In genomic region chr15:70535071-70535954, GRCh38 we compare ENCODE assay signal across 11 cellular contexts.
DNase-seq lines count a peak whose midpoint lies in the region; ATAC-seq and TF ChIP-seq lines count a peak whose summit lies in the region.
"Had no signal": no experiment of that assay in that cellular context is flagged by ENCODE, and none has a peak within 500 bp of the region (broad histone marks: within the 10 kb centered on the region; RNA-seq: fewer than 3 reads in every experiment).

No MANE protein-coding gene starts in this region.

- no peak overlapping the region for H2AFZ ChIP-seq in neural cell (ENCODE audit: low read depth, low read length)

- no peak overlapping the region for H3K9ac ChIP-seq in neural cell (ENCODE audit: low read length)

- no peaks in the 10 kb centered on the region for H3K36me3 Mint-ChIP-seq in activated T-helper 2 cell treated with anti-CD3 and anti-CD28 coated beads, Interferon-gamma antibody, Interleukin-2, Interleukin-4, amounts not matched to agents 10 μg/mL and 5 μg/mL and 100 μg/mL, durations not matched to agents 14 hours and 24 hours and 36 hours (ENCODE audit: low read depth)

- TF ChIP-seq CTCF in neural cell (IDR thresholded peaks at IDR 0.05; ENCODE audit: poor library complexity, severe bottlenecking) = no peak

- H3F3A ChIP-seq in neural cell (ENCODE audit: insufficient read depth, low read length, poor library complexity, severe bottlenecking) = no peaks in the 10 kb centered on the region

- H3K27ac Mint-ChIP-seq in activated T-helper 2 cell treated with anti-CD3 and anti-CD28 coated beads, Interferon-gamma antibody, Interleukin-2, Interleukin-4, amounts not matched to agents 10 μg/mL and 5 μg/mL and 100 μg/mL, durations not matched to agents 14 hours and 24 hours and 36 hours = peak overlapping the region; percentile 73

- no peaks in the 10 kb centered on the region for H3K9me2 ChIP-seq in neural cell (ENCODE audit: insufficient read depth, low read length)

- H3K9me3 Mint-ChIP-seq in activated T-helper 2 cell treated with anti-CD3 and anti-CD28 coated beads, Interferon-gamma antibody, Interleukin-2, Interleukin-4, amounts not matched to agents 10 μg/mL and 5 μg/mL and 100 μg/mL, durations not matched to agents 14 hours and 24 hours and 36 hours = no peaks in the 10 kb centered on the region

- H3K4me3 Mint-ChIP-seq in activated T-helper 2 cell treated with anti-CD3 and anti-CD28 coated beads, Interferon-gamma antibody, Interleukin-2, Interleukin-4, amounts not matched to agents 10 μg/mL and 5 μg/mL and 100 μg/mL, durations not matched to agents 14 hours and 24 hours and 36 hours (ENCODE audit: low read depth) = peak overlapping the region; percentile 72

- H3K4me3 ChIP-seq in neural cell (ENCODE audit: low read length) = no peak overlapping the region
- H3K4me3 ChIP-seq: dorsolateral prefrontal cortex had no signal

- no peak overlapping the region for H3K4me2 ChIP-seq in neural cell (ENCODE audit: low read length)

- no peak for TF ChIP-seq RAD21 in neural cell (conservative IDR thresholded peaks at IDR 0.05)

- H3K27me3 Mint-ChIP-seq in activated T-helper 2 cell treated with anti-CD3 and anti-CD28 coated beads, Interferon-gamma antibody, Interleukin-2, Interleukin-4, amounts not matched to agents 10 μg/mL and 5 μg/mL and 100 μg/mL, durations not matched to agents 14 hours and 24 hours and 36 hours (ENCODE audit: low read depth) = peaks cover 18% of the 10 kb centered on the region

- no peak overlapping the region for H3K27ac ChIP-seq in neural cell (ENCODE audit: low read length)
- H3K27ac ChIP-seq: dorsolateral prefrontal cortex had no signal

- peaks cover 11% of the 10 kb centered on the region for H3K27me3 ChIP-seq in neural cell (ENCODE audit: insufficient read depth, low read depth, low read length)

- H3K36me3 ChIP-seq in neural cell (ENCODE audit: insufficient read depth, low read length) = no peaks in the 10 kb centered on the region

- TF ChIP-seq EP300 in neural cell (conservative IDR thresholded peaks at IDR 0.05; ENCODE audit: poor library complexity, severe bottlenecking) = peak; percentile 17

- no peaks in the 10 kb centered on the region for H3K79me2 ChIP-seq in neural cell (replicated peaks; ENCODE audit: insufficient read depth, low read length)

- no peak for ATAC-seq in HG02588 (IDR thresholded peaks at IDR 0.05; ENCODE audit: unreplicated experiment)
- ATAC-seq in HG02798 (IDR thresholded peaks at IDR 0.05; ENCODE audit: poor library complexity, unreplicated experiment) = no peak

- H3K9me3 ChIP-seq in neural cell (ENCODE audit: low read length) = no peaks in the 10 kb centered on the region

- DNase-seq in EH (ENCODE audit: low read depth) = peak; percentile 4
- DNase-seq in RPMI7951 (ENCODE audit: low read depth) = peak; percentile 77
- peak; percentile 62 for DNase-seq in activated T-helper 2 cell treated with anti-CD3 and anti-CD28 coated beads, Interferon-gamma antibody, Interleukin-2, Interleukin-4, amounts not matched to agents 10 μg/mL and 5 μg/mL and 100 μg/mL, durations not matched to agents 14 hours and 24 hours and 36 hours (ENCODE audit: low spot score)
- no peak for DNase-seq in HuH-7.5 (ENCODE audit: low spot score)
- no peak for DNase-seq in GM19238 (ENCODE audit: insufficient read length, low spot score)
- DNase-seq: dorsolateral prefrontal cortex, EL, GOT3 had no signal

- H3K4me1 Mint-ChIP-seq in activated T-helper 2 cell treated with anti-CD3 and anti-CD28 coated beads, Interferon-gamma antibody, Interleukin-2, Interleukin-4, amounts not matched to agents 10 μg/mL and 5 μg/mL and 100 μg/mL, durations not matched to agents 14 hours and 24 hours and 36 hours (ENCODE audit: low read depth) = peaks cover 34% of the 10 kb centered on the region

- intact Hi-C loops in activated T-helper 2 cell treated with anti-CD3 and anti-CD28 coated beads, Interferon-gamma antibody, Interleukin-2, Interleukin-4, amounts not matched to agents 10 μg/mL and 5 μg/mL and 100 μg/mL, durations not matched to agents 14 hours and 24 hours and 36 hours (cut with micrococcal nuclease) = loop anchor here (2.0 kb wide), 1 partner anchor 43 kb away; no protein-coding TSS in a partner anchor

- H4K20me1 ChIP-seq in neural cell (ENCODE audit: insufficient read depth) = no peaks in the 10 kb centered on the region

TF ChIP-seq in neural cell, 6 proteins besides CTCF, POLR2A, EP300 and RAD21:
- TF ChIP-seq, protein P1, sequence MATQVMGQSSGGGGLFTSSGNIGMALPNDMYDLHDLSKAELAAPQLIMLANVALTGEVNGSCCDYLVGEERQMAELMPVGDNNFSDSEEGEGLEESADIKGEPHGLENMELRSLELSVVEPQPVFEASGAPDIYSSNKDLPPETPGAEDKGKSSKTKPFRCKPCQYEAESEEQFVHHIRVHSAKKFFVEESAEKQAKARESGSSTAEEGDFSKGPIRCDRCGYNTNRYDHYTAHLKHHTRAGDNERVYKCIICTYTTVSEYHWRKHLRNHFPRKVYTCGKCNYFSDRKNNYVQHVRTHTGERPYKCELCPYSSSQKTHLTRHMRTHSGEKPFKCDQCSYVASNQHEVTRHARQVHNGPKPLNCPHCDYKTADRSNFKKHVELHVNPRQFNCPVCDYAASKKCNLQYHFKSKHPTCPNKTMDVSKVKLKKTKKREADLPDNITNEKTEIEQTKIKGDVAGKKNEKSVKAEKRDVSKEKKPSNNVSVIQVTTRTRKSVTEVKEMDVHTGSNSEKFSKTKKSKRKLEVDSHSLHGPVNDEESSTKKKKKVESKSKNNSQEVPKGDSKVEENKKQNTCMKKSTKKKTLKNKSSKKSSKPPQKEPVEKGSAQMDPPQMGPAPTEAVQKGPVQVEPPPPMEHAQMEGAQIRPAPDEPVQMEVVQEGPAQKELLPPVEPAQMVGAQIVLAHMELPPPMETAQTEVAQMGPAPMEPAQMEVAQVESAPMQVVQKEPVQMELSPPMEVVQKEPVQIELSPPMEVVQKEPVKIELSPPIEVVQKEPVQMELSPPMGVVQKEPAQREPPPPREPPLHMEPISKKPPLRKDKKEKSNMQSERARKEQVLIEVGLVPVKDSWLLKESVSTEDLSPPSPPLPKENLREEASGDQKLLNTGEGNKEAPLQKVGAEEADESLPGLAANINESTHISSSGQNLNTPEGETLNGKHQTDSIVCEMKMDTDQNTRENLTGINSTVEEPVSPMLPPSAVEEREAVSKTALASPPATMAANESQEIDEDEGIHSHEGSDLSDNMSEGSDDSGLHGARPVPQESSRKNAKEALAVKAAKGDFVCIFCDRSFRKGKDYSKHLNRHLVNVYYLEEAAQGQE (IDR thresholded peaks at IDR 0.05; ENCODE audit: borderline replicate concordance) = no peak
- no peak for TF ChIP-seq EZH2 (IDR thresholded peaks at IDR 0.05; ENCODE audit: borderline replicate concordance, insufficient read depth, low read length, poor library complexity, severe bottlenecking)
- no peak for TF ChIP-seq MXI1 (conservative IDR thresholded peaks at IDR 0.05; ENCODE audit: poor library complexity, severe bottlenecking)
- TF ChIP-seq TAF1 (IDR thresholded peaks at IDR 0.05; ENCODE audit: low read depth) = no peak

Comparison
In these comparisons a context has a peak if more than half of its experiments do, and no peak if none do; other contexts are left out.
1. DNase-seq: peak in EH (single experiment), RPMI7951 (single experiment) and activated T-helper 2 cell treated with anti-CD3 and anti-CD28 coated beads, Interferon-gamma antibody, Interleukin-2, Interleukin-4, amounts not matched to agents 10 μg/mL and 5 μg/mL and 100 μg/mL, durations not matched to agents 14 hours and 24 hours and 36 hours (single experiment); none in HuH-7.5 (single experiment) and GM19238 (single experiment).